In the genomic region with DNA sequence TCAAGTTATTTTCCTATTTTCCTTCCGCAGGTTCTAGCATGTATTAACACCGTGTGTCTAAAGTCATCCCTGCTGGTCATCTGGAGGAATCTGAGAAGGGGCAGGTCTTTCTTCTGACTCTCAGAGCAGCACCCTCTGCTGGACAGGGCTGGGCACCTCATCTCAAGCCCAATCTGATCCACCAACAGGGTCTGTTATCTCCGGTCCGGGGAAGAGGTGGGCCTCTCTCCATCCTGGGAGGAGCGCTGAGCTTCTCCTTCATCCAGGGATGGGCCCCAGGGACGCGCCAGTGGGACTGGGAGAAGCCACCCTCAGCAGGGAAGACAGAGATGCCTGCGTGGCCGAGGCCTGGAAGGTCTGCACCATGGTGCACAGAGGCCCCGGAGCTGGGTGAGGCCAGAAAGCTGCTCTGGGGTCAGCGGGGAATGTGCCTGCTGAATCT, we compare ENCODE assay signal across 1 cellular context.
TF ChIP-seq lines count a peak whose summit lies in the region.

No MANE protein-coding gene starts in this region.

TF ChIP-seq in HepG2, 621 proteins besides CTCF, POLR2A, EP300 and RAD21 (continued from another document):
- TF ChIP-seq JUN (CRISPR knock-in tag; IDR thresholded peaks at IDR 0.05) (no peak), CAMTA2 (CRISPR knock-in tag; IDR thresholded peaks at IDR 0.05; ENCODE audit: borderline replicate concordance) (no peak), ZNF468 (CRISPR knock-in tag; IDR thresholded peaks at IDR 0.05) (no peak), ZNF546 (CRISPR knock-in tag; conservative IDR thresholded peaks at IDR 0.05) (no peak), SOX13 (IDR thresholded peaks at IDR 0.05) (no peak), SOX13 (CRISPR knock-in tag; conservative IDR thresholded peaks at IDR 0.05 in 1 of 2, IDR thresholded peaks at IDR 0.05 in 1 of 2) (0 out of 4 replicates have a peak, but pooled peaks of 1 of the 2 experiments have one; percentile 8), KLF16 (CRISPR knock-in tag; IDR thresholded peaks at IDR 0.05) (no peak), SMARCE1 (IDR thresholded peaks at IDR 0.05; ENCODE audit: borderline replicate concordance) (no peak), HIVEP1 (CRISPR knock-in tag; IDR thresholded peaks at IDR 0.05) (no peak), MIER2 (CRISPR knock-in tag; IDR thresholded peaks at IDR 0.05) (no peak), BHLHE40 (IDR thresholded peaks at IDR 0.05; ENCODE audit: low read length) (no peak), SATB2 (CRISPR knock-in tag; IDR thresholded peaks at IDR 0.05) (no peak), SMAD1 (CRISPR knock-in tag; IDR thresholded peaks at IDR 0.05; ENCODE audit: borderline replicate concordance, low read depth) (no peak), ZNF629 (CRISPR knock-in tag; conservative IDR thresholded peaks at IDR 0.05) (no peak), RARA (CRISPR knock-in tag; IDR thresholded peaks at IDR 0.05) (0 out of 2 replicates have a peak, but pooled peaks have one; percentile 9), NR2C2 (CRISPR knock-in tag; IDR thresholded peaks at IDR 0.05; ENCODE audit: borderline replicate concordance) (no peak), CHD2 (IDR thresholded peaks at IDR 0.05; ENCODE audit: low read depth, low read length) (no peak), ZNF558 (CRISPR knock-in tag; IDR thresholded peaks at IDR 0.05; ENCODE audit: borderline replicate concordance) (no peak), ZNF230 (CRISPR knock-in tag; IDR thresholded peaks at IDR 0.05) (no peak)
- TF ChIP-seq, protein P1, sequence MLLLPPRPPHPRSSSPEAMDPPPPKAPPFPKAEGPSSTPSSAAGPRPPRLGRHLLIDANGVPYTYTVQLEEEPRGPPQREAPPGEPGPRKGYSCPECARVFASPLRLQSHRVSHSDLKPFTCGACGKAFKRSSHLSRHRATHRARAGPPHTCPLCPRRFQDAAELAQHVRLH (CRISPR knock-in tag; IDR thresholded peaks at IDR 0.05; ENCODE audit: borderline replicate concordance, low read depth): peak; percentile 59; the same call in 1 of the 2 replicates
- TF ChIP-seq, protein P2, sequence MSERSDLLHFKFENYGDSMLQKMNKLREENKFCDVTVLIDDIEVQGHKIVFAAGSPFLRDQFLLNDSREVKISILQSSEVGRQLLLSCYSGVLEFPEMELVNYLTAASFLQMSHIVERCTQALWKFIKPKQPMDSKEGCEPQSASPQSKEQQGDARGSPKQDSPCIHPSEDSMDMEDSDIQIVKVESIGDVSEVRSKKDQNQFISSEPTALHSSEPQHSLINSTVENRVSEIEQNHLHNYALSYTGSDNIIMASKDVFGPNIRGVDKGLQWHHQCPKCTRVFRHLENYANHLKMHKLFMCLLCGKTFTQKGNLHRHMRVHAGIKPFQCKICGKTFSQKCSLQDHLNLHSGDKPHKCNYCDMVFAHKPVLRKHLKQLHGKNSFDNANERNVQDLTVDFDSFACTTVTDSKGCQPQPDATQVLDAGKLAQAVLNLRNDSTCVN (CRISPR knock-in tag; IDR thresholded peaks at IDR 0.05; ENCODE audit: borderline replicate concordance): no peak
- TF ChIP-seq, protein P3, sequence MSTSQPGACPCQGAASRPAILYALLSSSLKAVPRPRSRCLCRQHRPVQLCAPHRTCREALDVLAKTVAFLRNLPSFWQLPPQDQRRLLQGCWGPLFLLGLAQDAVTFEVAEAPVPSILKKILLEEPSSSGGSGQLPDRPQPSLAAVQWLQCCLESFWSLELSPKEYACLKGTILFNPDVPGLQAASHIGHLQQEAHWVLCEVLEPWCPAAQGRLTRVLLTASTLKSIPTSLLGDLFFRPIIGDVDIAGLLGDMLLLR (CRISPR knock-in tag; IDR thresholded peaks at IDR 0.05): no peak
- TF ChIP-seq, protein P4, sequence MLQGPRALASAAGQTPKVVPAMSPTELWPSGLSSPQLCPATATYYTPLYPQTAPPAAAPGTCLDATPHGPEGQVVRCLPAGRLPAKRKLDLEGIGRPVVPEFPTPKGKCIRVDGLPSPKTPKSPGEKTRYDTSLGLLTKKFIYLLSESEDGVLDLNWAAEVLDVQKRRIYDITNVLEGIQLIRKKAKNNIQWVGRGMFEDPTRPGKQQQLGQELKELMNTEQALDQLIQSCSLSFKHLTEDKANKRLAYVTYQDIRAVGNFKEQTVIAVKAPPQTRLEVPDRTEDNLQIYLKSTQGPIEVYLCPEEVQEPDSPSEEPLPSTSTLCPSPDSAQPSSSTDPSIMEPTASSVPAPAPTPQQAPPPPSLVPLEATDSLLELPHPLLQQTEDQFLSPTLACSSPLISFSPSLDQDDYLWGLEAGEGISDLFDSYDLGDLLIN (CRISPR knock-in tag; IDR thresholded peaks at IDR 0.05; ENCODE audit: borderline replicate concordance): no peak
- TF ChIP-seq, protein P5, sequence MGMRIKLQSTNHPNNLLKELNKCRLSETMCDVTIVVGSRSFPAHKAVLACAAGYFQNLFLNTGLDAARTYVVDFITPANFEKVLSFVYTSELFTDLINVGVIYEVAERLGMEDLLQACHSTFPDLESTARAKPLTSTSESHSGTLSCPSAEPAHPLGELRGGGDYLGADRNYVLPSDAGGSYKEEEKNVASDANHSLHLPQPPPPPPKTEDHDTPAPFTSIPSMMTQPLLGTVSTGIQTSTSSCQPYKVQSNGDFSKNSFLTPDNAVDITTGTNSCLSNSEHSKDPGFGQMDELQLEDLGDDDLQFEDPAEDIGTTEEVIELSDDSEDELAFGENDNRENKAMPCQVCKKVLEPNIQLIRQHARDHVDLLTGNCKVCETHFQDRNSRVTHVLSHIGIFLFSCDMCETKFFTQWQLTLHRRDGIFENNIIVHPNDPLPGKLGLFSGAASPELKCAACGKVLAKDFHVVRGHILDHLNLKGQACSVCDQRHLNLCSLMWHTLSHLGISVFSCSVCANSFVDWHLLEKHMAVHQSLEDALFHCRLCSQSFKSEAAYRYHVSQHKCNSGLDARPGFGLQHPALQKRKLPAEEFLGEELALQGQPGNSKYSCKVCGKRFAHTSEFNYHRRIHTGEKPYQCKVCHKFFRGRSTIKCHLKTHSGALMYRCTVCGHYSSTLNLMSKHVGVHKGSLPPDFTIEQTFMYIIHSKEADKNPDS (CRISPR knock-in tag; IDR thresholded peaks at IDR 0.05): no peak
- TF ChIP-seq, protein P6, sequence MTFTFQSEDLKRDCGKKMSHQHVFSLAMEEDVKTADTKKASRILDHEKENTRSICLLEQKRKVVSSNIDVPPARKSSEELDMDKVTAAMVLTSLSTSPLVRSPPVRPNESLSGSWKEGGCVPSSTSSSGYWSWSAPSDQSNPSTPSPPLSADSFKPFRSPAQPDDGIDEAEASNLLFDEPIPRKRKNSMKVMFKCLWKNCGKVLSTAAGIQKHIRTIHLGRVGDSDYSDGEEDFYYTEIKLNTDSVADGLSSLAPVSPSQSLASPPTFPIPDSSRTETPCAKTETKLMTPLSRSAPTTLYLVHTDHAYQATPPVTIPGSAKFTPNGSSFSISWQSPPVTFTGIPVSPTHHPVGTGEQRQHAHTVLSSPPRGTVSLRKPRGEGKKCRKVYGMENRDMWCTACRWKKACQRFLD (CRISPR knock-in tag; IDR thresholded peaks at IDR 0.05; ENCODE audit: borderline replicate concordance): no peak
- TF ChIP-seq, protein P7, sequence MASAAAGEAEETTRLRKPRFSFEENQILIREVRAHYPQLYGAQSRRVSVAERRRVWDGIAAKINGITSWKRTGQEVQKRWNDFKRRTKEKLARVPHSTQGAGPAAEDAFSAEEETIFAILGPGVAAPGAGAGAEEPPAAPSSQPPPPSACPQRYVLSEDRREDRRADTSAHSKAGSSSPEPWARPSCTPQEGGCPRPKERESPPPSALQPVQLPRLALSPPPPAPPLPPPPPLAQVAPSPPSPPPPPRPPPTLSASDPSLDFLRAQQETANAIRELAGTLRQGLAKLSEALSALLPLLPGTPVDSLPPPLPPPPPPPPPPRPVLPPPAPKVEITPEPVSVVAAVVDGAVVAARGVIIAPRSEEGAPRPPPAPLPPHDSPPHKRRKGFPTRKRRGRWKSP (CRISPR knock-in tag; IDR thresholded peaks at IDR 0.05): no peak
- TF ChIP-seq, protein P8, sequence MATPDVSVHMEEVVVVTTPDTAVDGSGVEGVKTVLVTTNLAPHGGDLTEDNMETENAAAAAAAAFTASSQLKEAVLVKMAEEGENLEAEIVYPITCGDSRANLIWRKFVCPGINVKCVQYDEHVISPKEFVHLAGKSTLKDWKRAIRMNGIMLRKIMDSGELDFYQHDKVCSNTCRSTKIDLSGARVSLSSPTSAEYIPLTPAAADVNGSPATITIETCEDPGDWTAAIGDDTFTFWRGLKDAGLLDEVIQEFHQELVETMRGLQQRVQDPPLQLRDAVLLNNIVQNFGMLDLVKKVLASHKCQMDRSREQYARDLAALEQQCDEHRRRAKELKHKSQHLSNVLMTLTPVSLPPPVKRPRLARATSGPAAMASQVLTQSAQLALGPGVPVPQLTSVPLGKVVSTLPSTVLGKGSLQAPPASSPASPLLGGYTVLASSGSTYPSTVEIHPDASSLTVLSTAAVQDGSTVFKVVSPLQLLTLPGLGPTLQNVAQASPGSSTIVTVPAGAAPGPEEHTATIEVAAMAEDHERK (CRISPR knock-in tag; IDR thresholded peaks at IDR 0.05; ENCODE audit: low read depth): no peak
- TF ChIP-seq, protein P9, sequence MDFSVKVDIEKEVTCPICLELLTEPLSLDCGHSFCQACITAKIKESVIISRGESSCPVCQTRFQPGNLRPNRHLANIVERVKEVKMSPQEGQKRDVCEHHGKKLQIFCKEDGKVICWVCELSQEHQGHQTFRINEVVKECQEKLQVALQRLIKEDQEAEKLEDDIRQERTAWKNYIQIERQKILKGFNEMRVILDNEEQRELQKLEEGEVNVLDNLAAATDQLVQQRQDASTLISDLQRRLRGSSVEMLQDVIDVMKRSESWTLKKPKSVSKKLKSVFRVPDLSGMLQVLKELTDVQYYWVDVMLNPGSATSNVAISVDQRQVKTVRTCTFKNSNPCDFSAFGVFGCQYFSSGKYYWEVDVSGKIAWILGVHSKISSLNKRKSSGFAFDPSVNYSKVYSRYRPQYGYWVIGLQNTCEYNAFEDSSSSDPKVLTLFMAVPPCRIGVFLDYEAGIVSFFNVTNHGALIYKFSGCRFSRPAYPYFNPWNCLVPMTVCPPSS (IDR thresholded peaks at IDR 0.05): no peak
